1 cellular context compared by ENCODE assay signal in genomic region chr3:169811606-169812123, GRCh38.
TF ChIP-seq lines count a peak whose summit lies in the region.

No MANE protein-coding gene starts in this region.

TF ChIP-seq in HEK293, 187 proteins besides CTCF, POLR2A, EP300 and RAD21 (continued from another document):
- no peak for TF ChIP-seq ZSCAN4 (tag by site-specific recombination; IDR thresholded peaks at IDR 0.05)
- no peak for TF ChIP-seq EGR2 (tag by site-specific recombination; IDR thresholded peaks at IDR 0.05; ENCODE audit: low read depth)
- no peak for TF ChIP-seq ZNF626 (tag by site-specific recombination; IDR thresholded peaks at IDR 0.05)
- no peak for TF ChIP-seq ZNF175 (tag by site-specific recombination; IDR thresholded peaks at IDR 0.05)
- 0 out of 2 replicates have a peak, but pooled peaks have one; percentile 16 for TF ChIP-seq ZNF24 (tag by site-specific recombination; IDR thresholded peaks at IDR 0.05)
- no peak for TF ChIP-seq ZNF169 (tag by site-specific recombination; IDR thresholded peaks at IDR 0.05)
- no peak for TF ChIP-seq ZNF837 (tag by site-specific recombination; IDR thresholded peaks at IDR 0.05)
- TF ChIP-seq ZNF423 (tag by site-specific recombination; IDR thresholded peaks at IDR 0.05) = no peak
- no peak for TF ChIP-seq ZNF580 (tag by site-specific recombination; IDR thresholded peaks at IDR 0.05)
- TF ChIP-seq ZNF777 (tag by site-specific recombination; IDR thresholded peaks at IDR 0.05; ENCODE audit: borderline replicate concordance) = no peak
- no peak for TF ChIP-seq ZNF791 (tag by site-specific recombination; IDR thresholded peaks at IDR 0.05)
- TF ChIP-seq PRDM6 (tag by site-specific recombination; IDR thresholded peaks at IDR 0.05) = no peak
- no peak for TF ChIP-seq ZNF148 (tag by site-specific recombination; IDR thresholded peaks at IDR 0.05; ENCODE audit: borderline replicate concordance)
- no peak for TF ChIP-seq GLIS1 (tag by site-specific recombination; IDR thresholded peaks at IDR 0.05)
- no peak for TF ChIP-seq ZSCAN18 (tag by site-specific recombination; IDR thresholded peaks at IDR 0.05)
- no peak for TF ChIP-seq KLF10 (tag by site-specific recombination; IDR thresholded peaks at IDR 0.05)
- no peak for TF ChIP-seq ZNF311 (tag by site-specific recombination; IDR thresholded peaks at IDR 0.05; ENCODE audit: borderline replicate concordance)
- TF ChIP-seq ZNF433 (tag by site-specific recombination; IDR thresholded peaks at IDR 0.05; ENCODE audit: low read depth) = no peak
- TF ChIP-seq ZNF10 (tag by site-specific recombination; IDR thresholded peaks at IDR 0.05) = no peak
- no peak for TF ChIP-seq PRDM1 (tag by site-specific recombination; IDR thresholded peaks at IDR 0.05)
- no peak for TF ChIP-seq ZNF549 (tag by site-specific recombination; IDR thresholded peaks at IDR 0.05)
- no peak for TF ChIP-seq ZNF398 (tag by site-specific recombination; IDR thresholded peaks at IDR 0.05)
- no peak for TF ChIP-seq ZNF280D (tag by site-specific recombination; IDR thresholded peaks at IDR 0.05)
- TF ChIP-seq YY1 (tag by site-specific recombination; IDR thresholded peaks at IDR 0.05) = no peak
- TF ChIP-seq SCRT1 (tag by site-specific recombination; IDR thresholded peaks at IDR 0.05; ENCODE audit: borderline replicate concordance) = no peak
- TF ChIP-seq ZNF394 (tag by site-specific recombination; IDR thresholded peaks at IDR 0.05; ENCODE audit: borderline replicate concordance) = no peak
- no peak for TF ChIP-seq ZNF146 (tag by site-specific recombination; IDR thresholded peaks at IDR 0.05)
- no peak for TF ChIP-seq ZNF155 (tag by site-specific recombination; IDR thresholded peaks at IDR 0.05)
- TF ChIP-seq TCF7L2 (IDR thresholded peaks at IDR 0.05; ENCODE audit: borderline replicate concordance, low read depth, low read length) = no peak
- TF ChIP-seq ZNF571 (tag by site-specific recombination; IDR thresholded peaks at IDR 0.05) = no peak
- no peak for TF ChIP-seq ZSCAN5A (tag by site-specific recombination; IDR thresholded peaks at IDR 0.05)
- peak; percentile 79 for TF ChIP-seq ZNF660 (tag by site-specific recombination; IDR thresholded peaks at IDR 0.05)
- 0 out of 2 replicates have a peak, but pooled peaks have one; percentile 31 for TF ChIP-seq ZFP37 (tag by site-specific recombination; IDR thresholded peaks at IDR 0.05)
- no peak for TF ChIP-seq ZNF560 (tag by site-specific recombination; IDR thresholded peaks at IDR 0.05; ENCODE audit: borderline replicate concordance)
- TF ChIP-seq KLF9 (tag by site-specific recombination; IDR thresholded peaks at IDR 0.05; ENCODE audit: low read depth) = 0 out of 2 replicates have a peak, but pooled peaks have one; percentile 12
- no peak for TF ChIP-seq ZNF48 (tag by site-specific recombination; IDR thresholded peaks at IDR 0.05)
- TF ChIP-seq ZEB2 (tag by site-specific recombination; IDR thresholded peaks at IDR 0.05) = no peak
- TF ChIP-seq ZNF658 (tag by site-specific recombination; IDR thresholded peaks at IDR 0.05) = no peak
- no peak for TF ChIP-seq ZNF2 (tag by site-specific recombination; IDR thresholded peaks at IDR 0.05)
- no peak for TF ChIP-seq ATF2 (tag by site-specific recombination; IDR thresholded peaks at IDR 0.05; ENCODE audit: low read depth)
- TF ChIP-seq ZNF302 (tag by site-specific recombination; IDR thresholded peaks at IDR 0.05; ENCODE audit: low read depth) = no peak
- TF ChIP-seq ZNF221 (tag by site-specific recombination; IDR thresholded peaks at IDR 0.05; ENCODE audit: borderline replicate concordance) = no peak
- peak; percentile 97 for TF ChIP-seq ZNF600 (tag by site-specific recombination; IDR thresholded peaks at IDR 0.05)
- no peak for TF ChIP-seq ZNF529 (tag by site-specific recombination; IDR thresholded peaks at IDR 0.05; ENCODE audit: insufficient replicate concordance)
- TF ChIP-seq ZNF501 (tag by site-specific recombination; IDR thresholded peaks at IDR 0.05) = no peak
- no peak for TF ChIP-seq SP7 (tag by site-specific recombination; IDR thresholded peaks at IDR 0.05)
TF ChIP-seq in HEK293: peak in this region for 14.
